Comparison of ENCODE assay signal across 8 cellular contexts in genomic region chr10:50497758-50498157, GRCh38.
DNase-seq lines count a peak whose midpoint lies in the region; ATAC-seq, FAIRE-seq and TF ChIP-seq lines count a peak whose summit lies in the region.

No MANE protein-coding gene starts in this region.

- H3K27ac ChIP-seq in tibial nerve (peak overlapping the region in 2 of 4 donors; percentile 32 to 51), spleen (no peak overlapping the region)

- no peak for FAIRE-seq in urothelium cell line (lab: Jason Lieb, UNC)

- DNase-seq in GM03348 (ENCODE audit: low spot score) (peak; percentile 48), HPDE6-E6E7 (ENCODE audit: extremely low spot score) (peak; percentile 50), fibroblast of mammary gland (ENCODE audit: low read depth) (peak; percentile 86), urothelium cell line (ENCODE audit: low spot score) (peak; percentile 63), tibial nerve (ENCODE audit: low spot score in 2 of 2) (no peak), NCI-H524 treated with DMSO at 0.1 percent for 48 hours (lab: John Stamatoyannopoulos, UW) (no peak), spleen (no peak)

- H3K4me1 ChIP-seq in tibial nerve (peaks cover 0 to 32% (median 2%) of the 10 kb centered on the region in 4 donors), spleen (peaks cover 0 to 12% (median 7%) of the 10 kb centered on the region in 6 donors)

- H3K27me3 ChIP-seq in tibial nerve (no peaks in the 10 kb centered on the region), spleen (replicated peaks in 1 of 7) (no peaks in the 10 kb centered on the region)

- peak in 1 of 2 donors; percentile 5 for TF ChIP-seq EP300 in tibial nerve (IDR thresholded peaks at IDR 0.05)

- no peak for TF ChIP-seq CTCF in fibroblast of mammary gland (conservative IDR thresholded peaks at IDR 0.05; ENCODE audit: control insufficient read depth, insufficient read depth, low read depth, low read length)
- TF ChIP-seq CTCF in tibial nerve (IDR thresholded peaks at IDR 0.05) = no peak
- TF ChIP-seq CTCF in spleen (IDR thresholded peaks at IDR 0.05 in 8 of 11, conservative IDR thresholded peaks at IDR 0.05 in 3 of 11) = no peak

- H3K9me3 ChIP-seq in tibial nerve (no peaks in the 10 kb centered on the region), spleen (no peaks in the 10 kb centered on the region)

- H3K36me3 ChIP-seq in tibial nerve (no peaks in the 10 kb centered on the region), spleen (no peaks in the 10 kb centered on the region)

- H3K4me3 ChIP-seq in fibroblast of mammary gland (ENCODE audit: control insufficient read depth, low read depth, low read length) = no peak overlapping the region
- H3K4me3 ChIP-seq in tibial nerve = no peak overlapping the region
- H3K4me3 ChIP-seq in spleen = no peak overlapping the region

- TF ChIP-seq POLR2A in tibial nerve (IDR thresholded peaks at IDR 0.05) = no peak
- no peak for TF ChIP-seq POLR2A in spleen (IDR thresholded peaks at IDR 0.05)

- ATAC-seq in GM21447 (IDR thresholded peaks at IDR 0.05; ENCODE audit: unreplicated experiment) = peak; percentile 91

- intact Hi-C loops in spleen (cut with DNase I; ENCODE audit: low total_unique reads) = no loop called here

Comparison
In these comparisons a context has a peak if more than half of its experiments do, and no peak if none do; other contexts are left out.
1. DNase-seq: peak in GM03348 (single experiment), HPDE6-E6E7 (single experiment), fibroblast of mammary gland (single experiment) and urothelium cell line (single experiment); none in tibial nerve (0 of 2), NCI-H524 treated with DMSO at 0.1 percent for 48 hours (single experiment) and spleen (single experiment).